Comparison of ENCODE assay signal across 21 cellular contexts in genomic region chr17:39071573-39071972, GRCh38.
DNase-seq lines count a peak whose midpoint lies in the region; ATAC-seq, FAIRE-seq and TF ChIP-seq lines count a peak whose summit lies in the region.
"Had no signal": no experiment of that assay in that cellular context is flagged by ENCODE, and none has a peak within 500 bp of the region (broad histone marks: within the 10 kb centered on the region; RNA-seq: fewer than 3 reads in every experiment).

No MANE protein-coding gene starts in this region.

- H2BK15ac ChIP-seq in neuronal stem cell (ENCODE audit: low read length): peak overlapping the region; percentile 71

- no peak for FAIRE-seq in K562 (lab: Jason Lieb, UNC)
- FAIRE-seq: A204.1, GM12892, GM18507 had no signal

- no peak for TF ChIP-seq POLR2A in K562 (conservative IDR thresholded peaks at IDR 0.05)

- no peak overlapping the region for H4K8ac ChIP-seq in neuronal stem cell (ENCODE audit: low read depth, low read length)

- H3K4ac ChIP-seq in neuronal stem cell (ENCODE audit: low read length): no peak overlapping the region

- no peaks in the 10 kb centered on the region for H3K79me1 ChIP-seq in neuronal stem cell (ENCODE audit: low read depth, low read length)

- TF ChIP-seq CTCF in HEK293 (tag by site-specific recombination; IDR thresholded peaks at IDR 0.05) (no peak), K562 (IDR thresholded peaks at IDR 0.05 in 2 of 3, conservative IDR thresholded peaks at IDR 0.05 in 1 of 3; ENCODE audit: insufficient read depth in 2 of 3, low read depth in 1 of 3, low read length in 3 of 3) (no peak), dorsolateral prefrontal cortex (IDR thresholded peaks at IDR 0.05 in 54 of 56, conservative IDR thresholded peaks at IDR 0.05 in 2 of 56; ENCODE audit: low read depth in 1 of 56, partially characterized antibody in 56 of 56) (no peak)

- peak; percentile 33 for DNase-seq in NCI-H524 treated with DMSO at 0.1 percent for 48 hours (lab: John Stamatoyannopoulos, UW)
- DNase-seq in K562 (ENCODE audit: extremely low read depth in 1 of 4, low spot score in 3 of 4): no peak
- DNase-seq in neuronal stem cell (ENCODE audit: low spot score): no peak
- no peak for DNase-seq in activated CD4-positive, alpha-beta T cell treated with anti-CD3 and anti-CD28 coated beads, Interleukin-2, amount 50 U/mL, for 1 hour
- no peak for DNase-seq in foreskin melanocyte
- no peak for DNase-seq in dorsolateral prefrontal cortex
- DNase-seq: ACHN; BE2C; C1 segment of cervical spinal cord; CD4-positive, CD25-positive, alpha-beta regulatory T cell; CD8-positive, alpha-beta memory T cell; COR-L47; DMS153; DMS79; GDM1 had no signal

- intact Hi-C loops in K562 (cut with micrococcal nuclease) (no loop called here), dorsolateral prefrontal cortex (cut with DNase I) (no loop called here)

- no peaks in the 10 kb centered on the region for H3K4me1 ChIP-seq in HEK293 (ENCODE audit: control insufficient read depth, insufficient read depth, low read length)
- H3K4me1 ChIP-seq in K562 (replicated peaks in 1 of 2; ENCODE audit: control insufficient read depth in 2 of 2, insufficient read depth in 2 of 2, low read length in 2 of 2): no peaks in the 10 kb centered on the region; a peak in 1 of 5 replicates
- peaks cover 6 to 7% of the 10 kb centered on the region in 2 donors for H3K4me1 ChIP-seq in neuronal stem cell (ENCODE audit: control insufficient read depth in 2 of 2, insufficient read depth in 1 of 2, low read depth in 1 of 2, low read length in 2 of 2)
- H3K4me1 ChIP-seq: BE2C had no signal

- no peak overlapping the region for H2BK120ac ChIP-seq in neuronal stem cell (ENCODE audit: low read depth, low read length)

- H3K18ac ChIP-seq in neuronal stem cell (ENCODE audit: low read length): no peak overlapping the region

- no peak for TF ChIP-seq RAD21 in K562 (CRISPR knock-in tag; conservative IDR thresholded peaks at IDR 0.05 in 1 of 2, IDR thresholded peaks at IDR 0.05 in 1 of 2)

- H3K36me3 ChIP-seq in HEK293 (ENCODE audit: control insufficient read depth in 2 of 2, insufficient read depth in 1 of 2, low read length in 2 of 2) (no peaks in the 10 kb centered on the region), K562 (ENCODE audit: control insufficient read depth, insufficient read depth, low read length) (no peaks in the 10 kb centered on the region), neuronal stem cell (replicated peaks in 1 of 2; ENCODE audit: control insufficient read depth in 2 of 2, insufficient read depth in 2 of 2, low read length in 2 of 2) (no peaks in the 10 kb centered on the region)
- H3K36me3 ChIP-seq: BE2C had no signal

- H3K9ac ChIP-seq in K562 (ENCODE audit: insufficient read depth in 1 of 2, low read depth in 2 of 2, low read length in 2 of 2) (no peak overlapping the region), neuronal stem cell (ENCODE audit: low read depth, low read length, poor library complexity) (no peak overlapping the region)

- ATAC-seq in K562: peak; percentile 31; the same call in 1 of the 3 replicates
- ATAC-seq: HCT116 had no signal

- H3K14ac ChIP-seq in neuronal stem cell (ENCODE audit: low read length): no peak overlapping the region

- H2BK5ac ChIP-seq in neuronal stem cell (ENCODE audit: low read length): no peak overlapping the region

- TF ChIP-seq EP300 in K562 (IDR thresholded peaks at IDR 0.05; ENCODE audit: low read length): no peak

- CTCF ChIA-PET in HEK293 (lab: Yijun Ruan, JAX) (interaction anchor here (1.1 to 2.1 kb wide), 3 partner anchors 12 to 173 kb away, joined by 3 to 12 read pairs (median 6); no protein-coding TSS in a partner anchor), K562 (lab: Yijun Ruan, JAX; ENCODE audit: low intra/inter-chr PET ratio) (no interaction called here)

- no peak overlapping the region for H4K91ac ChIP-seq in neuronal stem cell (ENCODE audit: low read depth, low read length, poor library complexity)

- no peak overlapping the region for H3K23ac ChIP-seq in neuronal stem cell (ENCODE audit: low read depth, low read length, poor library complexity)

- H3K9me1 ChIP-seq in K562 (ENCODE audit: control insufficient read depth, insufficient read depth, low read length): no peaks in the 10 kb centered on the region

- H2AK5ac ChIP-seq in neuronal stem cell (ENCODE audit: low read depth, low read length): no peak overlapping the region

- in situ Hi-C loops in K562 (cut with MboI): loop anchor here (5.0 kb wide), 1 partner anchor 89 kb away; no protein-coding TSS in a partner anchor

- 7% methylated on average over 4 of the region's 4 CpGs for whole genome bisulfite sequencing in K562 (ENCODE audit: insufficient coverage, low coverage, missing lambda C conversion rate)
- WGBS in neuronal stem cell (ENCODE audit: extremely low coverage in 2 of 2, insufficient read length in 2 of 2, insufficient replicate concordance in 1 of 2), 2 donors: no CpG with 5 or more reads among the region's 4 CpGs

- H3K4me3 ChIP-seq in HEK293 (ENCODE audit: low read depth, low read length) (no peak overlapping the region), K562 (no peak overlapping the region), neuronal stem cell (ENCODE audit: low read length in 2 of 2) (no peak overlapping the region), dorsolateral prefrontal cortex (no peak overlapping the region)
- H3K4me3 ChIP-seq: GM23338 had no signal

- no peak overlapping the region for H2AFZ ChIP-seq in K562 (ENCODE audit: low read depth, low read length)
- no peak overlapping the region for H2AFZ ChIP-seq in neuronal stem cell (ENCODE audit: low read length)
- H2AFZ ChIP-seq: GM23338 had no signal

- H3K79me2 ChIP-seq in K562 (ENCODE audit: control insufficient read depth, insufficient read depth, low read length): no peaks in the 10 kb centered on the region

- BruUV-seq in K562 (replicated peaks; lab: Mats Ljungman, UMichigan): no TSS peak

- no peak overlapping the region for H3K27ac ChIP-seq in HEK293 (ENCODE audit: extremely low read depth, low read depth, low read length)
- no peak overlapping the region for H3K27ac ChIP-seq in K562 (ENCODE audit: extremely low read depth, low read depth, low read length)
- no peak overlapping the region for H3K27ac ChIP-seq in neuronal stem cell (replicated peaks; ENCODE audit: low read length)
- no peak overlapping the region for H3K27ac ChIP-seq in dorsolateral prefrontal cortex

- H4K20me1 ChIP-seq in K562 (replicated peaks; ENCODE audit: control insufficient read depth, insufficient read depth, low read length): peaks cover 5% of the 10 kb centered on the region; the same call in 1 of the 2 replicates

- H3K4me2 ChIP-seq in K562 (ENCODE audit: insufficient read depth, low read length) (no peak overlapping the region), neuronal stem cell (ENCODE audit: insufficient read depth, low read length, poor library complexity, severe bottlenecking) (no peak overlapping the region)
- H3K4me2 ChIP-seq: GM23338 had no signal

- H3K9me3 ChIP-seq in HEK293 (ENCODE audit: control insufficient read depth, insufficient read depth, low read depth, low read length): no peaks in the 10 kb centered on the region
- no peaks in the 10 kb centered on the region for H3K9me3 ChIP-seq in K562 (replicated peaks; ENCODE audit: control insufficient read depth, insufficient read depth, low read depth, low read length)
- no peaks in the 10 kb centered on the region for H3K9me3 ChIP-seq in neuronal stem cell (replicated peaks in 1 of 2; ENCODE audit: control insufficient read depth in 2 of 2, insufficient read depth in 1 of 2, low read depth in 1 of 2, low read length in 2 of 2)
- H3K9me3 ChIP-seq: BE2C had no signal

- H3K27me3 ChIP-seq in K562 (ENCODE audit: control insufficient read depth in 2 of 2, insufficient read depth in 2 of 2, low read length in 2 of 2): peaks cover 21 to 42% of the 10 kb centered on the region in 2 experiments; a peak in 4 of 5 replicates
- H3K27me3 ChIP-seq in neuronal stem cell (ENCODE audit: control insufficient read depth in 3 of 3, insufficient read depth in 3 of 3, low read depth in 1 of 3, low read length in 3 of 3): no peaks in the 10 kb centered on the region
- no peaks in the 10 kb centered on the region for H3K27me3 ChIP-seq in dorsolateral prefrontal cortex
- H3K27me3 ChIP-seq: BE2C had no signal

- POLR2A ChIA-PET in HEK293 (lab: Yijun Ruan, JAX) (no interaction called here), K562 (lab: Yijun Ruan, JAX) (interaction anchor here (0.5 to 1.4 kb wide), 3 partner anchors 11 to 162 kb away, joined by 3 to 10 read pairs (median 4); no protein-coding TSS in a partner anchor)

- H2BK12ac ChIP-seq in neuronal stem cell (ENCODE audit: low read length): no peak overlapping the region

TF ChIP-seq in HEK293, 187 proteins besides CTCF, POLR2A, EP300 and RAD21:
- TF ChIP-seq ZIC2 (tag by site-specific recombination; IDR thresholded peaks at IDR 0.05) (peak; percentile 46), SCRT2 (tag by site-specific recombination; IDR thresholded peaks at IDR 0.05) (peak; percentile 71), ZNF585B (tag by site-specific recombination; IDR thresholded peaks at IDR 0.05) (no peak), EGR2 (tag by site-specific recombination; IDR thresholded peaks at IDR 0.05; ENCODE audit: low read depth) (peak; percentile 97), ZNF530 (tag by site-specific recombination; IDR thresholded peaks at IDR 0.05; ENCODE audit: low read depth) (no peak), ZFHX2 (tag by site-specific recombination; conservative IDR thresholded peaks at IDR 0.05) (peak; percentile 94)

TF ChIP-seq in K562, 482 proteins besides CTCF, POLR2A, EP300 and RAD21 (continues in another document):
- no peak for TF ChIP-seq CHD2 (IDR thresholded peaks at IDR 0.05; ENCODE audit: low read depth, low read length)
